Comparison of ENCODE assay signal across 19 cellular contexts in genomic region chr7:134907000-134907399, GRCh38.
DNase-seq lines count a peak whose midpoint lies in the region; ATAC-seq and TF ChIP-seq lines count a peak whose summit lies in the region.
"Had no signal": no experiment of that assay in that cellular context is flagged by ENCODE, and none has a peak within 500 bp of the region (broad histone marks: within the 10 kb centered on the region; RNA-seq: fewer than 3 reads in every experiment).

No MANE protein-coding gene starts in this region.

- ATAC-seq in GM19397 (IDR thresholded peaks at IDR 0.05; ENCODE audit: unreplicated experiment) (no peak), GM19351 (IDR thresholded peaks at IDR 0.05; ENCODE audit: unreplicated experiment) (no peak), omental fat pad (ENCODE audit: low FRiP score) (no peak), GM21515 (IDR thresholded peaks at IDR 0.05; ENCODE audit: unreplicated experiment) (no peak)
- ATAC-seq: left colon; stimulated activated naive CD8-positive, alpha-beta T cell treated with anti-CD3 and anti-CD28 coated beads, Interleukin-15, amount 100 ng/mL, for 72 hours; T-cell had no signal

- H3K79me2 ChIP-seq in GM23248 (ENCODE audit: insufficient read depth) (peaks cover 96% of the 10 kb centered on the region), osteoblast (ENCODE audit: insufficient read depth, low read length) (peaks cover 91% of the 10 kb centered on the region)

- H3K36me3 ChIP-seq in GM23248 (ENCODE audit: low read depth), result peaks cover 28% of the 10 kb centered on the region
- no peaks in the 10 kb centered on the region for H3K36me3 ChIP-seq in esophagus (ENCODE audit: control insufficient read depth in 2 of 2, insufficient read depth in 2 of 2, low read length in 1 of 2)
- peaks cover 50% of the 10 kb centered on the region for H3K36me3 ChIP-seq in osteoblast (ENCODE audit: insufficient read depth, low read length)
- H3K36me3 ChIP-seq: adrenal gland had no signal

- in situ Hi-C loops in GM23248 (cut with MboI), result no loop called here

- peaks cover 95% of the 10 kb centered on the region for H3F3A ChIP-seq in GM23248 (ENCODE audit: insufficient read depth)

- DNase-seq in GM23248, result no peak
- peak; percentile 2 for DNase-seq in NCI-H524 treated with DMSO at 0.1 percent for 48 hours (lab: John Stamatoyannopoulos, UW)
- no peak for DNase-seq in osteoblast (ENCODE audit: insufficient read length, low spot score, missing footprints)
- DNase-seq in omental fat pad (ENCODE audit: low spot score), result no peak
- DNase-seq: adrenal gland; CD4-positive, alpha-beta memory T cell; DND-41; foreskin melanocyte; NCI-H187; NCI-H345; stimulated activated CD4-positive, alpha-beta T cell treated with anti-CD3 and anti-CD28 coated beads, Interleukin-2, amount 100 ng/mL, for 24 hours; stimulated activated naive CD8-positive, alpha-beta T cell treated with anti-CD3 and anti-CD28 coated beads, Interleukin-15, amount 100 ng/mL, for 72 hours; T-cell had no signal

- TF ChIP-seq CTCF in osteoblast (IDR thresholded peaks at IDR 0.05; ENCODE audit: extremely low read depth, low read depth, low read length) (no peak), omental fat pad (IDR thresholded peaks at IDR 0.05) (no peak)

- WGBS in GM23248 (ENCODE audit: low coverage in 1 of 2, low lambda C conversion rate in 2 of 2, missing lambda C conversion rate in 2 of 2), 2 experiments, result 66 to 74% methylated on average over 4 of the region's 4 CpGs
- 84 to 85% methylated on average over 4 of the region's 4 CpGs for WGBS in esophagus, 2 donors

- H3K27ac ChIP-seq in GM23248 (peak overlapping the region; percentile 78), esophagus (ENCODE audit: low read depth in 2 of 2, low read length in 1 of 2) (peak overlapping the region; percentile 23 to 49), osteoblast (ENCODE audit: low read depth, low read length) (peak overlapping the region; percentile 63)
- H3K27ac ChIP-seq: adrenal gland, RWPE1 had no signal

- no peak overlapping the region for H2AFZ ChIP-seq in GM23248
- H2AFZ ChIP-seq in osteoblast (ENCODE audit: low read length), result no peak overlapping the region

- H3K4me1 ChIP-seq in GM23248 (ENCODE audit: insufficient read depth), result peaks cover 71% of the 10 kb centered on the region
- H3K4me1 ChIP-seq in esophagus (ENCODE audit: control insufficient read depth in 2 of 2, insufficient read depth in 2 of 2, low read length in 1 of 2), result peaks cover 0 to 2% of the 10 kb centered on the region in 2 donors
- peaks cover 66% of the 10 kb centered on the region for H3K4me1 ChIP-seq in osteoblast (ENCODE audit: insufficient read depth, low read length)

- H3K9me3 ChIP-seq in GM23248 (ENCODE audit: low read depth), result no peaks in the 10 kb centered on the region
- no peaks in the 10 kb centered on the region for H3K9me3 ChIP-seq in esophagus (ENCODE audit: control insufficient read depth in 2 of 2, insufficient read depth in 1 of 2, low read depth in 1 of 2, low read length in 1 of 2)
- no peaks in the 10 kb centered on the region for H3K9me3 ChIP-seq in osteoblast (ENCODE audit: low read depth, low read length)
- H3K9me3 ChIP-seq: adrenal gland had no signal

- no peak overlapping the region for H3K4me3 ChIP-seq in GM23248
- H3K4me3 ChIP-seq in esophagus (ENCODE audit: low read depth in 1 of 2, low read length in 2 of 2), result no peak overlapping the region
- H3K4me3 ChIP-seq in osteoblast (ENCODE audit: insufficient read depth, low read length), result no peak overlapping the region
- H3K4me3 ChIP-seq: adrenal gland had no signal

- H3K9ac ChIP-seq in GM23248, result peak overlapping the region; percentile 41

- H3K27me3 ChIP-seq in GM23248 (replicated peaks; ENCODE audit: insufficient read depth) (no peaks in the 10 kb centered on the region), esophagus (ENCODE audit: control insufficient read depth in 1 of 2, insufficient read depth in 2 of 2, low read length in 2 of 2) (no peaks in the 10 kb centered on the region), osteoblast (ENCODE audit: insufficient read depth, low read length) (no peaks in the 10 kb centered on the region)
- H3K27me3 ChIP-seq: adrenal gland had no signal

- H4K20me1 ChIP-seq in GM23248 (ENCODE audit: insufficient read depth) (0 out of 2 replicates have a peak, but pooled peaks cover under 1% of the 10 kb centered on the region), osteoblast (ENCODE audit: insufficient read depth, low read length) (peaks cover 71% of the 10 kb centered on the region)

- no peak overlapping the region for H3K4me2 ChIP-seq in GM23248 (ENCODE audit: unreplicated experiment)
- no peak overlapping the region for H3K4me2 ChIP-seq in osteoblast (ENCODE audit: insufficient read depth, low read length)

- H3K9me2 ChIP-seq in GM23248 (ENCODE audit: insufficient read depth), result no peaks in the 10 kb centered on the region
